In genomic region chr3:58173029-58173669, GRCh38 we compare ENCODE assay signal across 10 cellular contexts. TPM values are rescaled to one million over a fixed set of nuclear protein-coding genes. Genes with fewer than 3 reads are reported as not detected.
DNase-seq lines count a peak whose midpoint lies in the region; ATAC-seq and TF ChIP-seq lines count a peak whose summit lies in the region.
"Had no signal": no experiment of that assay in that cellular context is flagged by ENCODE, and none has a peak within 500 bp of the region (broad histone marks: within the 10 kb centered on the region; RNA-seq: fewer than 3 reads in every experiment).

No MANE protein-coding gene starts in this region.

- no peaks in the 10 kb centered on the region for H3K27me3 ChIP-seq in osteoblast (ENCODE audit: insufficient read depth, low read length)
- H3K27me3 ChIP-seq: BE2C had no signal

- no peak overlapping the region for H3K4me3 ChIP-seq in osteoblast (ENCODE audit: insufficient read depth, low read length)

- peaks cover 22% of the 10 kb centered on the region for H3K27me3 Mint-ChIP-seq in endothelial cell (ENCODE audit: unreplicated experiment)

- H3K4me3 Mint-ChIP-seq in endothelial cell (ENCODE audit: unreplicated experiment) = no peak overlapping the region

- ATAC-seq in GM21360 (IDR thresholded peaks at IDR 0.05; ENCODE audit: unreplicated experiment) = no peak

- H3K4me1 ChIP-seq in osteoblast (ENCODE audit: insufficient read depth, low read length) = peaks cover 14% of the 10 kb centered on the region

- no peaks in the 10 kb centered on the region for H3K9me3 Mint-ChIP-seq in endothelial cell (ENCODE audit: unreplicated experiment)

- DNase-seq in COLO668 (lab: John Stamatoyannopoulos, UW; ENCODE audit: unreplicated experiment) (peak; percentile 32), MV-4-11 (lab: John Stamatoyannopoulos, UW) (peak; percentile 18), endothelial cell (ENCODE audit: low spot score) (no peak), osteoblast (ENCODE audit: insufficient read length, low spot score, missing footprints) (peak; percentile 9), retina (no peak), T-helper 9 cell (no peak), AML-193 (lab: John Stamatoyannopoulos, UW) (no peak)
- DNase-seq: SW 1271 had no signal

- H3K36me3 ChIP-seq in osteoblast (ENCODE audit: insufficient read depth, low read length) = peaks cover 39% of the 10 kb centered on the region
- H3K36me3 ChIP-seq: BE2C had no signal

- no peaks in the 10 kb centered on the region for H3K9me3 ChIP-seq in osteoblast (ENCODE audit: low read depth, low read length)
- H3K9me3 ChIP-seq: BE2C had no signal

- H3K27ac ChIP-seq in osteoblast (ENCODE audit: low read depth, low read length) = no peak overlapping the region

- peaks cover 64% of the 10 kb centered on the region for H3K4me1 Mint-ChIP-seq in endothelial cell (ENCODE audit: unreplicated experiment)

- H3K79me2 ChIP-seq in osteoblast (ENCODE audit: insufficient read depth, low read length) = no peaks in the 10 kb centered on the region

- H3K4me2 ChIP-seq in osteoblast (ENCODE audit: insufficient read depth, low read length) = no peak overlapping the region

- H3K27ac Mint-ChIP-seq in endothelial cell (ENCODE audit: unreplicated experiment) = peak overlapping the region; percentile 90

- peaks cover 6% of the 10 kb centered on the region for H4K20me1 ChIP-seq in osteoblast (ENCODE audit: insufficient read depth, low read length)

- no peak for TF ChIP-seq CTCF in endothelial cell (IDR thresholded peaks at IDR 0.05; ENCODE audit: unreplicated experiment)
- no peak for TF ChIP-seq CTCF in osteoblast (IDR thresholded peaks at IDR 0.05; ENCODE audit: extremely low read depth, low read depth, low read length)

- H3K36me3 Mint-ChIP-seq in endothelial cell (ENCODE audit: low read depth, unreplicated experiment) = peaks cover 39% of the 10 kb centered on the region

- H2AFZ ChIP-seq in osteoblast (ENCODE audit: low read length) = no peak overlapping the region

RNA-seq across cellular contexts. Expression of gene DNASE1L3, which starts 37.6 kb away (rescaled TPM):
- total RNA-seq in endothelial cell (ENCODE audit: unreplicated experiment) (1.6 TPM), osteoblast (not detected in 2 replicates)

Comparison
In these comparisons a context has a peak if more than half of its experiments do, and no peak if none do; other contexts are left out.
1. DNase-seq: peak in COLO668 (single experiment), MV-4-11 (single experiment) and osteoblast (single experiment); none in endothelial cell (single experiment), retina (single experiment), T-helper 9 cell (single experiment) and AML-193 (0 of 2).